11 cellular contexts compared by ENCODE assay signal in the genomic region with DNA sequence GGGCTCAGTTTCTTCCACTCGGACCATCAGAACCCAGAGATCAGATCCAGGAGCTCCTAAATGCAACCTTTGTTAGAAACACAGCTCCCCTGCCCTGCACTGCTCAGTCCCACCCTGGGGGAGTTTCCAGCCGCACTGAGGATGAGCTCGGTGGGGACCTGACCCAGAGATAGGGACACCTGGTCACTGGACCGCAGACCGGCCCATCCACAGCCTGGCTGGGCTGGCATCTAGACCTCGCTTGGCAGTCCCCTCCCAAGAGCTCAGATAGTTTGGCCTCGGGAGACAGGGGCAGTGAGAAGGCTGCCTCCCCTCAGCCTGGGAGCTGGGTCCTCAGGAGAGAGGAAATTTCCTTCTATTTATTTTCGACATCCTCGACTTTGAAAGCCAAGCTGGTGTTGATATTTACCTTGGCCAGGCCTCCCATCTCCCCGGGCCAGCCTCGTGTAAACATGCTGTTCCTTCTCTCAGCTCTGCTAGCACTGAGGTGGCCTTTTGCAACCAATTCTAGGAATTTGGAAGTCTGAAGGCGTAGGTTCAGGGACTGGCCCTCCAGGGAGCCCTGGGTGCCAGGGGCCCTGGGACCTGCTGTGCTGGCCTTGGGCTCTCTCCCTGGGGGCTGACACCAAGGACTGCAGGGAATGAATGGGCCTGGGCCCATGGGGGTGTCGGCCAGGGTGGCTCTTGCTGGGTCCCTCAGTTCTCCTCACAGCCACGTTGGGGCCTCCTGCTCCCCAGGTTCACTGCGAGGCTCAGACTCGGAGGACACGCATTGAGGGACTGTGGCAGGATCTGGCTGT.
DNase-seq lines count a peak whose midpoint lies in the region; ATAC-seq and TF ChIP-seq lines count a peak whose summit lies in the region.
"Had no signal": no experiment of that assay in that cellular context is flagged by ENCODE, and none has a peak within 500 bp of the region (broad histone marks: within the 10 kb centered on the region; RNA-seq: fewer than 3 reads in every experiment).

No MANE protein-coding gene starts in this region.

- H3K9me2 ChIP-seq in MM.1S (replicated peaks; ENCODE audit: insufficient read depth, low read length) = no peaks in the 10 kb centered on the region

- intact Hi-C loops in dorsolateral prefrontal cortex (cut with DNase I) = no loop called here

- 55 to 71% methylated on average over 17 of the region's 17 CpGs for WGBS in lung, 2 donors
- 54% methylated on average over 8 of the region's 17 CpGs for WGBS in suprapubic skin

- H3K27me3 ChIP-seq in dorsolateral prefrontal cortex (no peaks in the 10 kb centered on the region), lung (ENCODE audit: control insufficient read depth, insufficient read depth) (no peaks in the 10 kb centered on the region), suprapubic skin (no peaks in the 10 kb centered on the region), MM.1S (replicated peaks; ENCODE audit: insufficient read depth, low read length) (no peaks in the 10 kb centered on the region)

- H2AFZ ChIP-seq in MM.1S (ENCODE audit: low read length) = no peak overlapping the region

- no peak for TF ChIP-seq EP300 in suprapubic skin (IDR thresholded peaks at IDR 0.05)

- H3F3A ChIP-seq in MM.1S (ENCODE audit: insufficient read depth, low read length) = no peaks in the 10 kb centered on the region

- no peak overlapping the region for H3K9ac ChIP-seq in MM.1S (ENCODE audit: low read length)

- H3K4me2 ChIP-seq in MM.1S (ENCODE audit: low read depth, low read length) = no peak overlapping the region

- DNase-seq in NCI-H69 (lab: John Stamatoyannopoulos, UW) (peak; percentile 25), dorsolateral prefrontal cortex (peak in 1 of 10 donors; percentile 42), lung (ENCODE audit: low spot score) (no peak), suprapubic skin (ENCODE audit: low spot score in 2 of 2) (no peak), MM.1S (no peak), NCI-H748 (lab: John Stamatoyannopoulos, UW; ENCODE audit: unreplicated experiment) (no peak)
- DNase-seq: activated CD4-positive, alpha-beta T cell treated with anti-CD3 and anti-CD28 coated beads for 1 hour; NCI-H748 treated with DMSO at 0.1 percent for 48 hours; stimulated activated naive CD8-positive, alpha-beta T cell treated with anti-CD3 and anti-CD28 coated beads, Interleukin-15, Interleukin-2, amounts not matched to agents 100 U/mL and 50 U/mL, for 24 hours had no signal

- no peak for TF ChIP-seq POLR2A in suprapubic skin (IDR thresholded peaks at IDR 0.05)

- H3K79me2 ChIP-seq in MM.1S (ENCODE audit: low read length) = no peaks in the 10 kb centered on the region

- H3K27ac ChIP-seq in dorsolateral prefrontal cortex = peak overlapping the region in 54 of 59 donors; percentile 13 to 98 (median 70)
- peak overlapping the region in 1 of 2 donors; percentile 71 for H3K27ac ChIP-seq in lung (ENCODE audit: low read depth in 1 of 2, low read length in 1 of 2)
- peak overlapping the region; percentile 64 for H3K27ac ChIP-seq in suprapubic skin
- H3K27ac ChIP-seq in MM.1S (ENCODE audit: low read length) = no peak overlapping the region

- no peaks in the 10 kb centered on the region for H4K20me1 ChIP-seq in MM.1S (ENCODE audit: insufficient read depth, low read length)

- H3K9me3 ChIP-seq in lung (ENCODE audit: control insufficient read depth in 2 of 2, insufficient read depth in 1 of 2, low read length in 1 of 2) (no peaks in the 10 kb centered on the region), suprapubic skin (no peaks in the 10 kb centered on the region), MM.1S (replicated peaks; ENCODE audit: insufficient read depth, low read length) (no peaks in the 10 kb centered on the region)

- ATAC-seq in lung (ENCODE audit: insufficient read depth, low FRiP score) = peak; percentile 31
- ATAC-seq in HG03571 (IDR thresholded peaks at IDR 0.05; ENCODE audit: unreplicated experiment) = no peak
- ATAC-seq in HG03521 (IDR thresholded peaks at IDR 0.05; ENCODE audit: unreplicated experiment) = no peak
- ATAC-seq: stimulated activated naive CD8-positive, alpha-beta T cell treated with anti-CD3 and anti-CD28 coated beads, Interleukin-15, Interleukin-2, amounts not matched to agents 100 U/mL and 50 U/mL, for 24 hours had no signal

- H3K36me3 ChIP-seq in lung (ENCODE audit: control insufficient read depth in 2 of 2, insufficient read depth in 2 of 2, low read length in 2 of 2) (peaks cover 0 to 20% of the 10 kb centered on the region in 2 donors), suprapubic skin (peaks cover 18% of the 10 kb centered on the region), MM.1S (replicated peaks; ENCODE audit: insufficient read depth, low read length) (no peaks in the 10 kb centered on the region)

- TF ChIP-seq CTCF in dorsolateral prefrontal cortex (IDR thresholded peaks at IDR 0.05 in 54 of 56, conservative IDR thresholded peaks at IDR 0.05 in 2 of 56; ENCODE audit: low read depth in 1 of 56, partially characterized antibody in 56 of 56) = peak in 1 of 56 donors; percentile 8
- TF ChIP-seq CTCF in lung (IDR thresholded peaks at IDR 0.05; ENCODE audit: control extremely low read depth, extremely low read depth) = no peak
- TF ChIP-seq CTCF in suprapubic skin (IDR thresholded peaks at IDR 0.05) = no peak
- no peak for TF ChIP-seq CTCF in MM.1S (IDR thresholded peaks at IDR 0.05; ENCODE audit: low read length)

- H3K4me3 ChIP-seq in dorsolateral prefrontal cortex (no peak overlapping the region), lung (no peak overlapping the region), suprapubic skin (no peak overlapping the region), MM.1S (ENCODE audit: low read length) (no peak overlapping the region)

- peaks cover 7 to 17% of the 10 kb centered on the region in 2 donors for H3K4me1 ChIP-seq in lung (ENCODE audit: control insufficient read depth in 2 of 2, insufficient read depth in 2 of 2, low read length in 2 of 2)
- peaks cover 60% of the 10 kb centered on the region for H3K4me1 ChIP-seq in suprapubic skin
- no peaks in the 10 kb centered on the region for H3K4me1 ChIP-seq in MM.1S (ENCODE audit: low read length)
